20 cellular contexts compared by ENCODE assay signal in genomic region chr20:19498756-19499155, GRCh38.
"Had no signal": no experiment of that assay in that cellular context is flagged by ENCODE, and none has a peak within 500 bp of the region (broad histone marks: within the 10 kb centered on the region; RNA-seq: fewer than 3 reads in every experiment).

No MANE protein-coding gene starts in this region.

- H3K4me1 Mint-ChIP-seq: neural crest cell had no signal

- H3K4me1 ChIP-seq: sigmoid colon, suprapubic skin, thyroid gland had no signal

- H3K27ac Mint-ChIP-seq: naive thymus-derived CD8-positive, alpha-beta T cell; stimulated activated effector memory CD8-positive, alpha-beta T cell treated with anti-CD3 and anti-CD28 coated beads, Interleukin-12 subunit alpha, Interleukin-12 subunit beta, amount 100 ng/mL, for 72 hours; type B pancreatic cell had no signal

- H3K9me3 ChIP-seq: heart left ventricle, right atrium auricular region, sigmoid colon, suprapubic skin, thyroid gland had no signal

- H3K4me3 Mint-ChIP-seq: naive thymus-derived CD8-positive, alpha-beta T cell; neural crest cell; stimulated activated effector memory CD8-positive, alpha-beta T cell treated with anti-CD3 and anti-CD28 coated beads, Interleukin-12 subunit alpha, Interleukin-12 subunit beta, amount 100 ng/mL, for 72 hours; type B pancreatic cell had no signal

- H3K36me3 ChIP-seq: heart left ventricle, right atrium auricular region, sigmoid colon, suprapubic skin, thyroid gland had no signal

- DNase-seq: cortex of kidney; dorsolateral prefrontal cortex; effector CD8-positive, alpha-beta T cell; foreskin melanocyte; heart left ventricle; hypothalamus; kidney glomerular epithelial cell; mammary epithelial cell; naive thymus-derived CD8-positive, alpha-beta T cell; sigmoid colon; small intestine; stimulated activated CD4-positive, alpha-beta T cell treated with anti-CD3 and anti-CD28 coated beads, Interleukin-4, amount 100 ng/mL, for 1 hour; stimulated activated CD8-positive, alpha-beta memory T cell treated with anti-CD3 and anti-CD28 coated beads, Interleukin-4, amount 100 ng/mL, for 48 hours; stimulated activated naive CD8-positive, alpha-beta T cell treated with anti-CD3 and anti-CD28 coated beads, Interleukin-15, Interleukin-2, amounts not matched to agents 100 U/mL and 50 U/mL, for 24 hours; thyroid gland had no signal

- ATAC-seq: heart left ventricle; naive thymus-derived CD8-positive, alpha-beta T cell; stimulated activated effector memory CD8-positive, alpha-beta T cell treated with anti-CD3 and anti-CD28 coated beads, Interleukin-12 subunit alpha, Interleukin-12 subunit beta, amount 100 ng/mL, for 72 hours; stimulated activated naive CD8-positive, alpha-beta T cell treated with anti-CD3 and anti-CD28 coated beads, Interleukin-15, Interleukin-2, amounts not matched to agents 100 U/mL and 50 U/mL, for 24 hours had no signal

- H3K27me3 ChIP-seq: right atrium auricular region, sigmoid colon, suprapubic skin, thyroid gland had no signal

- H3K9me3 Mint-ChIP-seq: neural crest cell; stimulated activated effector memory CD8-positive, alpha-beta T cell treated with anti-CD3 and anti-CD28 coated beads, Interleukin-12 subunit alpha, Interleukin-12 subunit beta, amount 100 ng/mL, for 72 hours; type B pancreatic cell had no signal

- H3K4me3 ChIP-seq: dorsolateral prefrontal cortex, heart left ventricle, right atrium auricular region, sigmoid colon, suprapubic skin, thyroid gland had no signal

- H3K36me3 Mint-ChIP-seq: naive thymus-derived CD8-positive, alpha-beta T cell; stimulated activated effector memory CD8-positive, alpha-beta T cell treated with anti-CD3 and anti-CD28 coated beads, Interleukin-12 subunit alpha, Interleukin-12 subunit beta, amount 100 ng/mL, for 72 hours; type B pancreatic cell had no signal

- H3K27ac ChIP-seq: dorsolateral prefrontal cortex, heart left ventricle, right atrium auricular region, sigmoid colon, suprapubic skin, thyroid gland had no signal
